In genomic region chr7:80884511-80885195, GRCh38 we compare ENCODE assay signal across 14 cellular contexts. TPM values are rescaled to one million over a fixed set of nuclear protein-coding genes. Genes with fewer than 3 reads are reported as not detected.
DNase-seq lines count a peak whose midpoint lies in the region; ATAC-seq and TF ChIP-seq lines count a peak whose summit lies in the region.
"Had no signal": no experiment of that assay in that cellular context is flagged by ENCODE, and none has a peak within 500 bp of the region (broad histone marks: within the 10 kb centered on the region; RNA-seq: fewer than 3 reads in every experiment).

No MANE protein-coding gene starts in this region.

- H3K4me1 ChIP-seq in RWPE2 (ENCODE audit: insufficient read depth, poor library complexity, severe bottlenecking) (peaks cover 42% of the 10 kb centered on the region), fibroblast of lung (ENCODE audit: control insufficient read depth, extremely low read depth, insufficient read depth, low read length) (peaks cover 23% of the 10 kb centered on the region), trophoblast cell (ENCODE audit: control insufficient read depth in 1 of 2, insufficient read depth in 2 of 2, low read length in 2 of 2) (peaks cover 6 to 7% of the 10 kb centered on the region in 2 experiments)

- H4K91ac ChIP-seq in trophoblast cell (ENCODE audit: low read depth, low read length), result no peak overlapping the region

- DNase-seq in AG10803 (ENCODE audit: low read depth), result peak; percentile 52
- DNase-seq in RWPE2 (ENCODE audit: low spot score), result no peak
- peak in 1 of 2 donors; percentile 38 for DNase-seq in fibroblast of lung (ENCODE audit: low read depth in 2 of 2)
- DNase-seq in trophoblast cell, result peak in 1 of 2 donors; percentile 60
- no peak for DNase-seq in AG20443 (ENCODE audit: low spot score)
- no peak for DNase-seq in stimulated activated CD4-positive, alpha-beta T cell treated with anti-CD3 and anti-CD28 coated beads, Interleukin-1b, Interleukin-23, amount 100 ng/mL, for 48 hours
- no peak for DNase-seq in C1 segment of cervical spinal cord (lab: John Stamatoyannopoulos, UW)
- DNase-seq: activated CD4-positive, alpha-beta T cell treated with anti-CD3 and anti-CD28 coated beads, Interleukin-2, amount 50 U/mL, for 4 hours; activated naive CD4-positive, alpha-beta T cell; head of caudate nucleus; NCI-H1436 treated with DMSO at 0.1 percent for 48 hours; NCI-H82 had no signal

- H2BK12ac ChIP-seq in trophoblast cell (ENCODE audit: low read length), result no peak overlapping the region

- no CpG with 5 or more reads among the region's 6 CpGs for WGBS in trophoblast cell (ENCODE audit: extremely low coverage, insufficient coverage, insufficient read length)

- ATAC-seq in RWPE2 (ENCODE audit: low read depth) (no peak), GM21717 (IDR thresholded peaks at IDR 0.05; ENCODE audit: unreplicated experiment) (no peak)

- H3K4me3 ChIP-seq in AG10803 (ENCODE audit: low read length) (no peak overlapping the region), RWPE2 (ENCODE audit: severe bottlenecking) (no peak overlapping the region), fibroblast of lung (replicated peaks in 1 of 4; ENCODE audit: control extremely low read depth in 1 of 4, insufficient read depth in 1 of 4, low read depth in 3 of 4, low read length in 4 of 4) (no peak overlapping the region), trophoblast cell (ENCODE audit: low read depth, low read length) (no peak overlapping the region)
- H3K4me3 ChIP-seq: lung had no signal

- no peak overlapping the region for H4K12ac ChIP-seq in trophoblast cell (ENCODE audit: low read depth, low read length)

- H3K18ac ChIP-seq in trophoblast cell (ENCODE audit: low read length), result no peak overlapping the region

- H2BK120ac ChIP-seq in trophoblast cell (ENCODE audit: insufficient read depth, low read length, poor library complexity), result no peak overlapping the region

- no peak overlapping the region for H3K23ac ChIP-seq in trophoblast cell (ENCODE audit: low read length)

- no peak overlapping the region for H2AK5ac ChIP-seq in trophoblast cell (ENCODE audit: low read length)

- no peak overlapping the region for H2AFZ ChIP-seq in fibroblast of lung (ENCODE audit: low read length)
- no peak overlapping the region for H2AFZ ChIP-seq in trophoblast cell (ENCODE audit: insufficient read depth, low read length, poor library complexity)

- no peaks in the 10 kb centered on the region for H4K20me1 ChIP-seq in fibroblast of lung (ENCODE audit: control insufficient read depth, extremely low read depth, insufficient read depth, low read length)

- TF ChIP-seq CTCF in AG10803 (conservative IDR thresholded peaks at IDR 0.05; ENCODE audit: low read length) (no peak), RWPE2 (IDR thresholded peaks at IDR 0.05; ENCODE audit: poor library complexity, severe bottlenecking) (no peak), fibroblast of lung (conservative IDR thresholded peaks at IDR 0.05 in 1 of 2, IDR thresholded peaks at IDR 0.05 in 1 of 2; ENCODE audit: low read depth in 1 of 2, low read length in 2 of 2) (no peak)

- H3K14ac ChIP-seq in trophoblast cell (ENCODE audit: low read length), result no peak overlapping the region

- H4K8ac ChIP-seq in trophoblast cell (ENCODE audit: low read depth, low read length), result no peak overlapping the region

- H3K4me2 ChIP-seq in fibroblast of lung (ENCODE audit: extremely low read depth, insufficient read depth, low read length), result no peak overlapping the region
- H3K4me2 ChIP-seq in trophoblast cell (ENCODE audit: low read length), result no peak overlapping the region

- H3K36me3 ChIP-seq in RWPE2 (ENCODE audit: low read depth), result peaks cover 35% of the 10 kb centered on the region
- peaks cover 1% of the 10 kb centered on the region for H3K36me3 ChIP-seq in fibroblast of lung (ENCODE audit: control insufficient read depth, insufficient read depth, low read length)
- peaks cover 3% of the 10 kb centered on the region in 2 experiments for H3K36me3 ChIP-seq in trophoblast cell (ENCODE audit: control insufficient read depth in 1 of 2, insufficient read depth in 2 of 2, low read length in 2 of 2)

- H3K27ac ChIP-seq in RWPE2 (ENCODE audit: poor library complexity, severe bottlenecking) (peak overlapping the region; percentile 98), fibroblast of lung (ENCODE audit: insufficient read depth, low read length) (peak overlapping the region; percentile 42), trophoblast cell (ENCODE audit: low read depth, low read length) (peak overlapping the region; percentile 85)

- H3K9me3 ChIP-seq in RWPE2 (ENCODE audit: severe bottlenecking), result no peaks in the 10 kb centered on the region
- H3K9me3 ChIP-seq in fibroblast of lung (ENCODE audit: control insufficient read depth, insufficient read depth, low read depth, low read length), result no peaks in the 10 kb centered on the region
- no peaks in the 10 kb centered on the region for H3K9me3 ChIP-seq in trophoblast cell (ENCODE audit: insufficient read depth, low read depth, low read length)

- H3K4ac ChIP-seq in trophoblast cell (ENCODE audit: low read depth, low read length), result no peak overlapping the region

- H3K79me1 ChIP-seq in trophoblast cell (ENCODE audit: low read length), result peaks cover 21% of the 10 kb centered on the region

- peak overlapping the region; percentile 79 for H2BK5ac ChIP-seq in trophoblast cell (ENCODE audit: low read depth, low read length, poor library complexity)

- H3K27me3 ChIP-seq in RWPE2 (ENCODE audit: insufficient read depth, poor library complexity, severe bottlenecking) (no peaks in the 10 kb centered on the region), fibroblast of lung (ENCODE audit: control insufficient read depth, insufficient read depth, low read length) (no peaks in the 10 kb centered on the region), trophoblast cell (ENCODE audit: insufficient read depth, low read length) (no peaks in the 10 kb centered on the region)

- no peak overlapping the region for H3K9ac ChIP-seq in fibroblast of lung (ENCODE audit: insufficient read depth, low read length)
- no peak overlapping the region for H3K9ac ChIP-seq in trophoblast cell (ENCODE audit: low read length)

- H3K79me2 ChIP-seq in fibroblast of lung (ENCODE audit: control insufficient read depth, insufficient read depth, low read length), result peaks cover 35% of the 10 kb centered on the region
- no peaks in the 10 kb centered on the region for H3K79me2 ChIP-seq in trophoblast cell (ENCODE audit: control insufficient read depth, insufficient read depth, low read length, poor library complexity)

RNA-seq across cellular contexts. Expression of gene SEMA3C, which starts 34.2 kb away (rescaled TPM):
- total RNA-seq in fibroblast of lung, result 203 and 310 TPM in 2 replicates
- 147 and 322 TPM in 2 replicates for polyA plus RNA-seq in fibroblast of lung
- 71.2 and 161 TPM in 2 replicates for polyA plus RNA-seq in fibroblast of lung (2012)
- polyA minus RNA-seq in fibroblast of lung (ENCODE audit: low replicate concordance), result 94.0 and 126 TPM in 2 replicates
- 53.7 and 55.6 TPM in 2 replicates for polyA plus RNA-seq in trophoblast cell (2013)

Comparison
In these comparisons a context has a peak if more than half of its experiments do, and no peak if none do; other contexts are left out.
1. H3K27ac ChIP-seq: peak in every context shown above with its lines; median percentile 98 in RWPE2; 85 in trophoblast cell; 42 in fibroblast of lung.